ENCODE assay signal across 3 cellular contexts in genomic region chr17:4867535-4867934, GRCh38. TPM values are rescaled to one million over a fixed set of nuclear protein-coding genes. Genes with fewer than 3 reads are reported as not detected.
"Had no signal": no experiment of that assay in that cellular context is flagged by ENCODE, and none has a peak within 500 bp of the region (broad histone marks: within the 10 kb centered on the region; RNA-seq: fewer than 3 reads in every experiment).

No MANE protein-coding gene starts in this region.

RNA-seq across cellular contexts. Expression of gene C17orf107, which starts 31.8 kb away (rescaled TPM):
- total RNA-seq: SK-MEL-5 had no signal

RNA-seq across cellular contexts. Expression of gene CHRNE, which starts 35.4 kb away (rescaled TPM):
- total RNA-seq: Peyer's patch, RPMI7951 had no signal
